Comparison of ENCODE assay signal across 18 cellular contexts in genomic region chr10:12432402-12433189, GRCh38.
DNase-seq lines count a peak whose midpoint lies in the region; ATAC-seq and TF ChIP-seq lines count a peak whose summit lies in the region.
"Had no signal": no experiment of that assay in that cellular context is flagged by ENCODE, and none has a peak within 500 bp of the region (broad histone marks: within the 10 kb centered on the region; RNA-seq: fewer than 3 reads in every experiment).

No MANE protein-coding gene starts in this region.

- no peaks in the 10 kb centered on the region for H3K9me2 ChIP-seq in hepatocyte (replicated peaks; ENCODE audit: insufficient read depth)
- H3K9me2 ChIP-seq: SK-N-SH had no signal

- 93% methylated on average over 13 of the region's 13 CpGs for WGBS in hepatocyte (ENCODE audit: low lambda C conversion rate, missing lambda C conversion rate)

- DNase-seq in DMS153 (lab: John Stamatoyannopoulos, UW) (peak; percentile 43), NCI-H1092 treated with DMSO at 0.1 percent for 48 hours (lab: John Stamatoyannopoulos, UW) (peak; percentile 70), NCI-H526 (lab: John Stamatoyannopoulos, UW) (peak; percentile 45 to 47), cerebellar cortex (ENCODE audit: low spot score) (peak; percentile 31), hepatocyte (ENCODE audit: low spot score) (no peak), islet precursor cell (no peak), Right ventricle myocardium inferior (ENCODE audit: missing footprints) (no peak), omental fat pad (ENCODE audit: low spot score) (no peak)
- DNase-seq: CD8-positive, alpha-beta T cell; effector memory CD4-positive, alpha-beta T cell; GDM1; GM23248; heart right ventricle; Kasumi-1; NCI-H1930; PC-3; right cardiac atrium; SK-N-SH had no signal

- H3K4me3 ChIP-seq in hepatocyte = no peak overlapping the region
- H3K4me3 ChIP-seq: GM23248, heart right ventricle had no signal

- H3K27ac ChIP-seq in hepatocyte = no peak overlapping the region
- H3K27ac ChIP-seq: GM23248, heart right ventricle had no signal

- H3K9me3 ChIP-seq in hepatocyte (ENCODE audit: low read depth) = no peaks in the 10 kb centered on the region
- H3K9me3 ChIP-seq: heart right ventricle, SK-N-SH had no signal

- H3K79me2 ChIP-seq in hepatocyte = no peaks in the 10 kb centered on the region

- H3K27me3 ChIP-seq in hepatocyte = no peaks in the 10 kb centered on the region

- no peaks in the 10 kb centered on the region for H3K36me3 ChIP-seq in hepatocyte (replicated peaks; ENCODE audit: insufficient read depth, low read depth)
- H3K36me3 ChIP-seq: heart right ventricle had no signal

- H3K4me1 ChIP-seq in hepatocyte (ENCODE audit: insufficient read depth) = no peaks in the 10 kb centered on the region

- no peak overlapping the region for H2AFZ ChIP-seq in hepatocyte
- H2AFZ ChIP-seq: GM23248 had no signal

- intact Hi-C loops in Right ventricle myocardium inferior (cut with DNase I) = no loop called here

- H4K20me1 ChIP-seq in hepatocyte (ENCODE audit: insufficient read depth, poor library complexity, severe bottlenecking) = no peaks in the 10 kb centered on the region

- TF ChIP-seq CTCF in hepatocyte (IDR thresholded peaks at IDR 0.05; ENCODE audit: poor library complexity) = no peak
- TF ChIP-seq CTCF in omental fat pad (IDR thresholded peaks at IDR 0.05) = no peak

- ATAC-seq in Right ventricle myocardium inferior (no peak), omental fat pad (ENCODE audit: low FRiP score) (no peak)
- ATAC-seq: CD8-positive, alpha-beta T cell; PC-3; right cardiac atrium had no signal

- no peak overlapping the region for H3K4me2 ChIP-seq in hepatocyte
- H3K4me2 ChIP-seq: SK-N-SH had no signal

Comparison
In these comparisons a context has a peak if more than half of its experiments do, and no peak if none do; other contexts are left out.
1. DNase-seq: peak in DMS153 (single experiment), NCI-H1092 treated with DMSO at 0.1 percent for 48 hours (single experiment), NCI-H526 (2 of 2) and cerebellar cortex (single experiment); none in hepatocyte (single experiment), islet precursor cell (single experiment), Right ventricle myocardium inferior (single experiment) and omental fat pad (single experiment).